Comparison of ENCODE assay signal across 9 cellular contexts in the genomic region with DNA sequence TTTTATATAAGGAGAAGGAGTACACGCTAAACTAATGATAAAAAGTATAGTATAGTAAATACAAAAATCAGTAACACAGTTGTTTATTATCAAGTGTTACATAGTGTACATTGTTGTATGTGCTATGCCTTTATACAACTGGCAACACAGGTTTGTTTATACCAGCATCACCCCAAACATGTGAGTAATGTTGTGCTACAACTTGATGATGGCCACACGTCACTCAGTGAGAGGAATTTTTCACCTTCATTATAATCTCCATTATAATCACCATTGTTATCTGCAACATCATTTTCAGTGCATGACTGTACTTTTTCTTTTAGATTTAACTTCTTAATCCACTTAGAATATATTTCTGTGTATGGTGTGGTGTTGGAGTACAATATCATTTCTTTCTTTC.
"Had no signal": no experiment of that assay in that cellular context is flagged by ENCODE, and none has a peak within 500 bp of the region (broad histone marks: within the 10 kb centered on the region; RNA-seq: fewer than 3 reads in every experiment).

No MANE protein-coding gene starts in this region.

- H2AFZ ChIP-seq: GM23248, GM23338 had no signal

- H3K4me3 ChIP-seq: GM23248, GM23338, HAP-1 had no signal

- H3K27ac ChIP-seq: GM23248 had no signal

- H3K4me1 ChIP-seq: HAP-1 had no signal

- H3K9me3 ChIP-seq: HAP-1 had no signal

- ATAC-seq: GM23338, HCT116 had no signal

- H3K9ac ChIP-seq: GM23248 had no signal

- H3K36me3 ChIP-seq: HAP-1 had no signal

- DNase-seq: GOT3, H7, H9, HCEC 1CT, HFFc6 had no signal
